ENCODE assay signal across 12 cellular contexts in genomic region chr13:27182844-27183497, GRCh38. TPM values are rescaled to one million over a fixed set of nuclear protein-coding genes. Genes with fewer than 3 reads are reported as not detected.
A peak's percentile ranks its signal among the peaks of the same experiment; 100 is the strongest.
DNase-seq lines count a peak whose midpoint lies in the region; ATAC-seq and TF ChIP-seq lines count a peak whose summit lies in the region.
"Had no signal": no experiment of that assay in that cellular context is flagged by ENCODE, and none has a peak within 500 bp of the region (broad histone marks: within the 10 kb centered on the region; RNA-seq: fewer than 3 reads in every experiment).

No MANE protein-coding gene starts in this region.

- peaks cover 0 to 4% of the 10 kb centered on the region in 2 experiments; a peak in 1 of 4 replicates for H3K4me1 ChIP-seq in SK-N-SH (ENCODE audit: control insufficient read depth in 1 of 2, insufficient read depth in 2 of 2, low read depth in 1 of 2, low read length in 1 of 2)
- H3K4me1 ChIP-seq in osteoblast (ENCODE audit: insufficient read depth, low read length): peaks cover 11% of the 10 kb centered on the region

- DNase-seq in Daoy (ENCODE audit: low read depth) (peak; percentile 88), SK-N-SH (no peak), fibroblast of peridontal ligament (ENCODE audit: extremely low read depth) (peak; percentile 77), osteoblast (ENCODE audit: insufficient read length, low spot score, missing footprints) (peak; percentile 94), NCI-H1436 treated with DMSO at 0.1 percent for 48 hours (lab: John Stamatoyannopoulos, UW) (no peak), NCI-H1048 (lab: John Stamatoyannopoulos, UW) (no peak)
- DNase-seq: activated CD4-positive, alpha-beta T cell treated with anti-CD3 and anti-CD28 coated beads, Interleukin-2, amount 10 ng/mL, durations not matched to agents 7 days and 5 days; H7; NCI-H1694; substantia nigra had no signal

- peak overlapping the region; percentile 34; the same call in 1 of the 2 replicates for H3K9ac ChIP-seq in SK-N-SH

- H3K36me3 ChIP-seq in SK-N-SH (replicated peaks in 1 of 2; ENCODE audit: control insufficient read depth in 1 of 2, insufficient read depth in 2 of 2, low read length in 1 of 2): no peaks in the 10 kb centered on the region
- H3K36me3 ChIP-seq in osteoblast (ENCODE audit: insufficient read depth, low read length): no peaks in the 10 kb centered on the region

- WGBS in SK-N-SH (ENCODE audit: low lambda C conversion rate): 9% methylated on average over 10 of the region's 10 CpGs

- no peak for TF ChIP-seq RAD21 in SK-N-SH (IDR thresholded peaks at IDR 0.05; ENCODE audit: low read length)

- peak overlapping the region; percentile 88 for H2AFZ ChIP-seq in SK-N-SH (ENCODE audit: low read depth)
- H2AFZ ChIP-seq in osteoblast (ENCODE audit: low read length): peak overlapping the region; percentile 67

- H3K27me3 ChIP-seq in SK-N-SH (ENCODE audit: insufficient read depth) (no peaks in the 10 kb centered on the region), osteoblast (ENCODE audit: insufficient read depth, low read length) (no peaks in the 10 kb centered on the region)

- TF ChIP-seq CTCF in SK-N-SH (IDR thresholded peaks at IDR 0.05) (no peak), osteoblast (IDR thresholded peaks at IDR 0.05; ENCODE audit: extremely low read depth, low read depth, low read length) (no peak)

- TF ChIP-seq EP300 in SK-N-SH (IDR thresholded peaks at IDR 0.05; ENCODE audit: borderline replicate concordance in 1 of 2, low read depth in 1 of 2, low read length in 1 of 2): peak in 1 of 2 experiments; percentile 94; a peak in 2 of 4 replicates

- H3K27ac ChIP-seq in SK-N-SH (ENCODE audit: low read depth in 2 of 2, low read length in 1 of 2) (peak overlapping the region; percentile 40 to 89; a peak in 3 of 4 replicates), osteoblast (ENCODE audit: low read depth, low read length) (peak overlapping the region; percentile 66)

- H3K9me3 ChIP-seq in SK-N-SH (no peaks in the 10 kb centered on the region), osteoblast (ENCODE audit: low read depth, low read length) (no peaks in the 10 kb centered on the region)

- peak overlapping the region; percentile 68 for H3K4me2 ChIP-seq in SK-N-SH
- H3K4me2 ChIP-seq in osteoblast (ENCODE audit: insufficient read depth, low read length): peak overlapping the region; percentile 78

- H4K20me1 ChIP-seq in SK-N-SH (ENCODE audit: insufficient read depth) (no peaks in the 10 kb centered on the region), osteoblast (ENCODE audit: insufficient read depth, low read length) (no peaks in the 10 kb centered on the region)

- ATAC-seq in HG02571 (IDR thresholded peaks at IDR 0.05; ENCODE audit: unreplicated experiment): no peak
- ATAC-seq in HG03135 (IDR thresholded peaks at IDR 0.05; ENCODE audit: unreplicated experiment): no peak

- peaks cover 13% of the 10 kb centered on the region for H3F3A ChIP-seq in SK-N-SH (replicated peaks; ENCODE audit: insufficient read depth)

- POLR2A ChIA-PET in SK-N-SH (lab: Yijun Ruan, JAX): no interaction called here

- no peaks in the 10 kb centered on the region for H3K9me2 ChIP-seq in SK-N-SH

- H3K79me2 ChIP-seq in SK-N-SH (ENCODE audit: insufficient read depth) (no peaks in the 10 kb centered on the region; the same call in 1 of the 2 replicates), osteoblast (ENCODE audit: insufficient read depth, low read length) (no peaks in the 10 kb centered on the region)

- H3K4me3 ChIP-seq in SK-N-SH (ENCODE audit: low read depth in 2 of 2, low read length in 1 of 2) (0 out of 4 replicates have a peak overlapping the region, but pooled peaks of 1 of the 2 experiments have one; percentile 40), osteoblast (ENCODE audit: insufficient read depth, low read length) (peak overlapping the region; percentile 30)

- CTCF ChIA-PET in SK-N-SH (lab: Yijun Ruan, JAX): no interaction called here

TF ChIP-seq in SK-N-SH, 30 proteins besides CTCF, POLR2A, EP300 and RAD21 (continues in another document):
- TF ChIP-seq MXI1 (IDR thresholded peaks at IDR 0.05; ENCODE audit: low read depth, low read length): no peak; the same call in 1 of the 2 replicates
- TF ChIP-seq TEAD4 (IDR thresholded peaks at IDR 0.05; ENCODE audit: borderline replicate concordance, insufficient read depth): peak; percentile 73
- no peak for TF ChIP-seq RCOR1 (IDR thresholded peaks at IDR 0.05; ENCODE audit: low read length)
- no peak for TF ChIP-seq GATA2 (CRISPR knock-in tag; IDR thresholded peaks at IDR 0.05)
- peak; percentile 94 for TF ChIP-seq RXRA (IDR thresholded peaks at IDR 0.05; ENCODE audit: borderline replicate concordance, low read depth)
- TF ChIP-seq TAF1 (IDR thresholded peaks at IDR 0.05; ENCODE audit: borderline replicate concordance, low read depth, low read length): no peak
- TF ChIP-seq RFX5 (IDR thresholded peaks at IDR 0.05; ENCODE audit: low read length): no peak
- peak; percentile 52; the same call in 1 of the 2 replicates for TF ChIP-seq SIN3A (IDR thresholded peaks at IDR 0.05; ENCODE audit: borderline replicate concordance, low read depth, low read length)
- TF ChIP-seq TCF12 (IDR thresholded peaks at IDR 0.05): peak; percentile 97
- peak; percentile 85 for TF ChIP-seq MAX (IDR thresholded peaks at IDR 0.05; ENCODE audit: low read depth)
- TF ChIP-seq GABPA (IDR thresholded peaks at IDR 0.05; ENCODE audit: low read depth): no peak
- peak; percentile 37; the same call in 1 of the 2 replicates for TF ChIP-seq ELF1 (IDR thresholded peaks at IDR 0.05)
- TF ChIP-seq FOXJ3 (CRISPR knock-in tag; IDR thresholded peaks at IDR 0.05): no peak
- no peak for TF ChIP-seq ZBTB33 (IDR thresholded peaks at IDR 0.05; ENCODE audit: borderline replicate concordance, low read depth)
- TF ChIP-seq MEF2A (IDR thresholded peaks at IDR 0.05; ENCODE audit: borderline replicate concordance, low read depth): peak; percentile 14; the same call in 1 of the 2 replicates
- TF ChIP-seq JUND (IDR thresholded peaks at IDR 0.05): peak; percentile 93
- TF ChIP-seq FOXM1 (IDR thresholded peaks at IDR 0.05; ENCODE audit: low read depth): peak; percentile 61; the same call in 1 of the 2 replicates
- peak; percentile 94 for TF ChIP-seq PBX3 (IDR thresholded peaks at IDR 0.05)
- no peak for TF ChIP-seq IRF3 (IDR thresholded peaks at IDR 0.05; ENCODE audit: low read depth, low read length)
- no peak for TF ChIP-seq CHD2 (IDR thresholded peaks at IDR 0.05; ENCODE audit: low read length, partially characterized antibody)
- TF ChIP-seq USF1 (IDR thresholded peaks at IDR 0.05; ENCODE audit: borderline replicate concordance, low read depth): no peak
- peak; percentile 97 for TF ChIP-seq FOSL2 (IDR thresholded peaks at IDR 0.05; ENCODE audit: borderline replicate concordance, low read depth)
- no peak for TF ChIP-seq NRF1 (IDR thresholded peaks at IDR 0.05; ENCODE audit: low read depth, low read length)
- peak; percentile 75; the same call in 1 of the 2 replicates for TF ChIP-seq POLR2AphosphoS5 (IDR thresholded peaks at IDR 0.05; ENCODE audit: low read depth, low read length)

RNA-seq across cellular contexts. Expression of gene USP12, which starts 11.4 kb away (rescaled TPM):
- 22.0 and 23.8 TPM in 2 replicates for total RNA-seq in Daoy (2014; rRNA removed; shearing (Covaris generic))
- polyA plus RNA-seq in SK-N-SH (2012; rRNA removed): 5.0 and 6.3 TPM in 2 replicates
- 9.3 and 12.2 TPM in 2 replicates for polyA plus RNA-seq in SK-N-SH (2012; cell fraction: cytosol; rRNA removed)
- polyA plus RNA-seq in SK-N-SH (2012; cell fraction: nucleus; rRNA removed): 2.5 and 5.2 TPM in 2 replicates
- total RNA-seq in osteoblast: 20.9 and 24.6 TPM in 2 replicates

Comparison
In these comparisons a context has a peak if more than half of its experiments do, and no peak if none do; other contexts are left out.
1. DNase-seq: peak in Daoy (single experiment), fibroblast of peridontal ligament (single experiment) and osteoblast (single experiment); none in SK-N-SH (single experiment), NCI-H1436 treated with DMSO at 0.1 percent for 48 hours (single experiment) and NCI-H1048 (single experiment).